In the genomic region with DNA sequence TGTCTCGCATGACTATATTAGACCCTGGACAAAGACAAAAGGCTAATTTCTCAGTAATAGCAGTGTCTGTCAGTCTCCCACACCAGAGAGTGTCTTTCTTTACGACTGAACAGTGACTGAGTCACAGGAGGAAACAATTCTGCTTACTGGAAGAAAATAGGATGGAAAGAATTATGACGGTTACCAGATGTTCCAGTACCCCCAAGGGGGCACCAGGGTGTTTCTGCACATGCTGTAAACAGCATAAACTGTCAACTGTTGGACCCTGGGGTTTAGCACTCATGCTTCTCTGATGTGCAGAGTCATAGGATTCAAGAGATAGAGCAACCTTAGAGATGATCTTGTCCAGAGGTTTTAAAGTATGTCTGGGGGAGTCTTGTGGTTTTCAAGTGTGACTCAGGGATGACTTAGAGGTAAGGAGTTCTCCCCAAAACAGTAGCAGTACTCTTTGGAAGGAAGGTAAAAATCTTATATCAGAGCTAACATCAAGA, we compare ENCODE assay signal across 11 cellular contexts.
DNase-seq lines count a peak whose midpoint lies in the region; ATAC-seq, FAIRE-seq and TF ChIP-seq lines count a peak whose summit lies in the region.
"Had no signal": no experiment of that assay in that cellular context is flagged by ENCODE, and none has a peak within 500 bp of the region (broad histone marks: within the 10 kb centered on the region; RNA-seq: fewer than 3 reads in every experiment).

No MANE protein-coding gene starts in this region.

- no peak overlapping the region for H3K4me3 Mint-ChIP-seq in nephron progenitor cell

- peak overlapping the region; percentile 52 for H3K27ac Mint-ChIP-seq in nephron progenitor cell

- intact Hi-C loops in transverse colon (cut with DNase I; ENCODE audit: low total_unique reads): no loop called here

- H3K36me3 ChIP-seq in transverse colon: no peaks in the 10 kb centered on the region

- TF ChIP-seq EP300 in transverse colon (IDR thresholded peaks at IDR 0.05; ENCODE audit: low read depth): no peak

- H3K36me3 Mint-ChIP-seq in nephron progenitor cell (ENCODE audit: low read depth): no peaks in the 10 kb centered on the region

- H3K9me3 Mint-ChIP-seq in nephron progenitor cell: no peaks in the 10 kb centered on the region

- FAIRE-seq in endometrium (lab: Jason Lieb, UNC): peak; percentile 37
- FAIRE-seq: D721Med, TTC549 had no signal

- H3K4me1 ChIP-seq in transverse colon: no peaks in the 10 kb centered on the region

- DNase-seq in ELR (ENCODE audit: low read depth) (peak; percentile 53), NCI-H1694 treated with DMSO at 0.1 percent for 48 hours (lab: John Stamatoyannopoulos, UW) (peak; percentile 16), nephron progenitor cell (no peak), transverse colon (no peak), midbrain (lab: John Stamatoyannopoulos, UW) (no peak), NCI-H1105 treated with DMSO at 0.1 percent for 48 hours (lab: John Stamatoyannopoulos, UW) (no peak)
- DNase-seq: activated gamma-delta T cell treated with Interleukin-2 at 50 U/mL for 16 hours had no signal

- WGBS in transverse colon (ENCODE audit: low coverage in 1 of 2), 2 donors: 11 to 49% methylated on average over 3 of the region's 3 CpGs

- no peak for TF ChIP-seq POLR2A in transverse colon (IDR thresholded peaks at IDR 0.05)

- H3K27me3 ChIP-seq in transverse colon: no peaks in the 10 kb centered on the region

- no peaks in the 10 kb centered on the region for H3K9me3 ChIP-seq in transverse colon

- in situ Hi-C loops in transverse colon (cut with MboI; ENCODE audit: low pct_ligation_motif_present in 1 of 4, low pct_unique_long_range_greater_than_20kb in 1 of 4, low sequenced_read_pairs in 3 of 4): no loop called here

- H3K4me1 Mint-ChIP-seq in nephron progenitor cell: peaks cover 19% of the 10 kb centered on the region

- TF ChIP-seq CTCF in nephron progenitor cell (IDR thresholded peaks at IDR 0.05) (no peak), transverse colon (IDR thresholded peaks at IDR 0.05) (no peak)

- H3K27ac ChIP-seq in transverse colon: no peak overlapping the region

- H3K4me3 ChIP-seq in transverse colon: no peak overlapping the region

- no peak for ATAC-seq in GM21737 (IDR thresholded peaks at IDR 0.05; ENCODE audit: unreplicated experiment)

- H3K27me3 Mint-ChIP-seq in nephron progenitor cell (ENCODE audit: low read depth, poor library complexity): peaks cover under 1% of the 10 kb centered on the region

Comparison
In these comparisons a context has a peak if more than half of its experiments do, and no peak if none do; other contexts are left out.
1. DNase-seq: peak in ELR (single experiment) and NCI-H1694 treated with DMSO at 0.1 percent for 48 hours (single experiment); none in nephron progenitor cell (single experiment), transverse colon (single experiment), midbrain (single experiment) and NCI-H1105 treated with DMSO at 0.1 percent for 48 hours (single experiment).